Comparison of ENCODE assay signal across 8 cellular contexts in genomic region chr3:185823280-185824044, GRCh38. TPM values are rescaled to one million over a fixed set of nuclear protein-coding genes. Genes with fewer than 3 reads are reported as not detected.
DNase-seq lines count a peak whose midpoint lies in the region; ATAC-seq, FAIRE-seq and TF ChIP-seq lines count a peak whose summit lies in the region.

No MANE protein-coding gene starts in this region.

- no peaks in the 10 kb centered on the region for H3K9me3 Mint-ChIP-seq in activated CD4-positive, alpha-beta T cell treated with anti-CD3 and anti-CD28 coated beads for 36 hours (ENCODE audit: low read depth)

- H4K20me1 ChIP-seq in mammary epithelial cell (ENCODE audit: insufficient read depth, low read length) (no peaks in the 10 kb centered on the region), keratinocyte (ENCODE audit: control insufficient read depth, extremely low read depth, insufficient read depth, low read length) (no peaks in the 10 kb centered on the region)

- dilution Hi-C loops in mammary epithelial cell (cut with HindIII; ENCODE audit: low sequenced_read_pairs): loop anchor here (5.0 kb wide), 1 partner anchor 76 kb away; no protein-coding TSS in a partner anchor
- dilution Hi-C loops in keratinocyte (cut with MboI; ENCODE audit: extremely low pct_ligation_motif_present, low sequenced_read_pairs): loop anchor here (5.0 kb wide), 1 partner anchor 76 kb away; no protein-coding TSS in a partner anchor

- peaks cover 13% of the 10 kb centered on the region for H3K4me1 ChIP-seq in mammary epithelial cell (ENCODE audit: insufficient read depth, low read length)
- peaks cover 13% of the 10 kb centered on the region for H3K4me1 ChIP-seq in keratinocyte (ENCODE audit: control insufficient read depth, extremely low read depth, insufficient read depth, low read length)

- peaks cover 56% of the 10 kb centered on the region for H3K27me3 Mint-ChIP-seq in activated CD4-positive, alpha-beta T cell treated with anti-CD3 and anti-CD28 coated beads for 36 hours

- peak overlapping the region; percentile 89 to 96 (median 90) for H3K4me3 ChIP-seq in mammary epithelial cell (replicated peaks in 1 of 3; ENCODE audit: insufficient read depth in 1 of 3, low read depth in 2 of 3, low read length in 3 of 3)
- H3K4me3 ChIP-seq in keratinocyte (ENCODE audit: control insufficient read depth in 2 of 3, extremely low read depth in 1 of 3, insufficient read depth in 2 of 3, low read depth in 1 of 3, low read length in 3 of 3): peak overlapping the region; percentile 84 to 96 (median 85)

- ATAC-seq in activated CD4-positive, alpha-beta T cell treated with anti-CD3 and anti-CD28 coated beads for 36 hours: peak; percentile 24

- H2AFZ ChIP-seq in mammary epithelial cell (ENCODE audit: low read depth, low read length) (no peak overlapping the region), keratinocyte (ENCODE audit: control insufficient read depth, low read length) (no peak overlapping the region)

- DNase-seq in activated CD4-positive, alpha-beta T cell treated with anti-CD3 and anti-CD28 coated beads for 36 hours: peak; percentile 56
- no peak for DNase-seq in activated CD4-positive, alpha-beta T cell treated with anti-CD3 and anti-CD28 coated beads, Interleukin-2, amount 50 U/mL, for 1 hour
- peak; percentile 65 for DNase-seq in RPMI8226
- peak; percentile 44 for DNase-seq in mammary epithelial cell
- DNase-seq in keratinocyte (ENCODE audit: low read depth, low spot score): no peak
- peak; percentile 8 for DNase-seq in stimulated activated CD8-positive, alpha-beta memory T cell treated with anti-CD3 and anti-CD28 coated beads, Interleukin-12 subunit alpha, Interleukin-12 subunit beta, amount 100 ng/mL, for 4 hours (ENCODE audit: low read depth)
- DNase-seq in MV-4-11 (lab: John Stamatoyannopoulos, UW): no peak
- no peak for DNase-seq in NCI-H187 treated with DMSO at 0.1 percent for 48 hours (lab: John Stamatoyannopoulos, UW)

- no peaks in the 10 kb centered on the region for H3K36me3 Mint-ChIP-seq in activated CD4-positive, alpha-beta T cell treated with anti-CD3 and anti-CD28 coated beads for 36 hours (ENCODE audit: low read depth)

- H3K4me2 ChIP-seq in mammary epithelial cell (ENCODE audit: insufficient read depth, low read depth, low read length): peak overlapping the region; percentile 90
- peak overlapping the region; percentile 93 for H3K4me2 ChIP-seq in keratinocyte (ENCODE audit: control insufficient read depth, extremely low read depth, insufficient read depth, low read depth, low read length)

- CTCF ChIA-PET in activated CD4-positive, alpha-beta T cell treated with anti-CD3 and anti-CD28 coated beads for 36 hours (lab: Charles Lee): interaction anchor here (0.6 to 0.7 kb wide), 2 partner anchors 645 to 967 kb away, joined by 4 to 6 read pairs; no protein-coding TSS in a partner anchor
- CTCF ChIA-PET in mammary epithelial cell (lab: Charles Lee; ENCODE audit: low non-redundant PET): no interaction called here

- TF ChIP-seq CTCF in mammary epithelial cell (conservative IDR thresholded peaks at IDR 0.05 in 1 of 2, IDR thresholded peaks at IDR 0.05 in 1 of 2; ENCODE audit: extremely low read depth in 1 of 2, insufficient read depth in 1 of 2, low read depth in 1 of 2, low read length in 2 of 2): no peak
- TF ChIP-seq CTCF in keratinocyte (optimal IDR thresholded peaks at IDR 0.05 in 1 of 3, IDR thresholded peaks at IDR 0.05 in 1 of 3, conservative IDR thresholded peaks at IDR 0.05 in 1 of 3; ENCODE audit: extremely low read depth in 1 of 3, insufficient read depth in 2 of 3, low read length in 3 of 3): no peak

- H3K9me3 ChIP-seq in mammary epithelial cell (replicated peaks; ENCODE audit: insufficient read depth, low read length) (no peaks in the 10 kb centered on the region), keratinocyte (ENCODE audit: control insufficient read depth, low read depth, low read length) (no peaks in the 10 kb centered on the region)

- H3K36me3 ChIP-seq in mammary epithelial cell (ENCODE audit: insufficient read depth, low read length): peaks cover 8% of the 10 kb centered on the region
- H3K36me3 ChIP-seq in keratinocyte (ENCODE audit: control insufficient read depth in 2 of 2, extremely low read depth in 1 of 2, insufficient read depth in 2 of 2, low read length in 2 of 2): peaks cover 0 to 7% of the 10 kb centered on the region in 2 experiments

- no peaks in the 10 kb centered on the region for H3K9me1 ChIP-seq in keratinocyte (ENCODE audit: control insufficient read depth, extremely low read depth, insufficient read depth, low read length)

- H3K27ac Mint-ChIP-seq in activated CD4-positive, alpha-beta T cell treated with anti-CD3 and anti-CD28 coated beads for 36 hours: no peak overlapping the region

- 0% methylated on average over 17 of the region's 79 CpGs for WGBS in mammary epithelial cell (ENCODE audit: low coverage, missing lambda C conversion rate)

- H3K79me2 ChIP-seq in mammary epithelial cell (ENCODE audit: insufficient read depth, low read length) (peaks cover 88% of the 10 kb centered on the region), keratinocyte (ENCODE audit: control insufficient read depth, insufficient read depth, low read length) (peaks cover 83% of the 10 kb centered on the region)

- peak overlapping the region; percentile 89 for H3K27ac ChIP-seq in mammary epithelial cell (ENCODE audit: insufficient read depth, low read depth, low read length)
- peak overlapping the region; percentile 72 for H3K27ac ChIP-seq in keratinocyte (ENCODE audit: control insufficient read depth, insufficient read depth, low read length)

- peaks cover 8% of the 10 kb centered on the region for H3K4me1 Mint-ChIP-seq in activated CD4-positive, alpha-beta T cell treated with anti-CD3 and anti-CD28 coated beads for 36 hours

- H3K9ac ChIP-seq in mammary epithelial cell (ENCODE audit: insufficient read depth, low read length): peak overlapping the region; percentile 90
- H3K9ac ChIP-seq in keratinocyte (ENCODE audit: control insufficient read depth, extremely low read depth, insufficient read depth, low read length): peak overlapping the region; percentile 94

- FAIRE-seq in keratinocyte (lab: Jason Lieb, UNC): no peak

- H3K4me3 Mint-ChIP-seq in activated CD4-positive, alpha-beta T cell treated with anti-CD3 and anti-CD28 coated beads for 36 hours: peak overlapping the region; percentile 74

- POLR2A ChIA-PET in activated CD4-positive, alpha-beta T cell treated with anti-CD3 and anti-CD28 coated beads for 36 hours (lab: Charles Lee): interaction anchor here (0.6 to 1.3 kb wide), 2 partner anchors 90 to 343 kb away, joined by 3 read pairs; no protein-coding TSS in a partner anchor

- intact Hi-C loops in activated CD4-positive, alpha-beta T cell treated with anti-CD3 and anti-CD28 coated beads for 36 hours (cut with DNase I, micrococcal nuclease): no loop called here
- intact Hi-C loops in mammary epithelial cell (cut with micrococcal nuclease): loop anchor here (1.0 to 2.0 kb wide), 6 partner anchors 55 to 146 kb away; no protein-coding TSS in a partner anchor

- H3K27me3 ChIP-seq in mammary epithelial cell (ENCODE audit: insufficient read depth, low read length) (no peaks in the 10 kb centered on the region), keratinocyte (ENCODE audit: control insufficient read depth, extremely low read depth, insufficient read depth, low read length) (no peaks in the 10 kb centered on the region)

- BruUV-seq in mammary epithelial cell (replicated peaks; lab: Mats Ljungman, UMichigan): no TSS peak

- in situ Hi-C loops in mammary epithelial cell (cut with MboI; ENCODE audit: low sequenced_read_pairs in 2 of 2): no loop called here

RNA-seq across cellular contexts. Expression of gene IGF2BP2, which starts 1.4 kb away (rescaled TPM):
- total RNA-seq in activated CD4-positive, alpha-beta T cell treated with anti-CD3 and anti-CD28 coated beads for 36 hours: under 1 TPM; 0.54 to 0.55 TPM
- 100 to 1,000 TPM in 1 of 2 donors, 10 to 100 TPM in 1; 67.7 to 195 TPM for total RNA-seq in mammary epithelial cell
- polyA plus RNA-seq in mammary epithelial cell (6.1 TPM), keratinocyte (8.2 to 21.2 TPM (median 13.7 TPM) in 3 replicates)
- polyA minus RNA-seq in mammary epithelial cell (285 TPM), keratinocyte (11.0 to 80.3 TPM (median 54.5 TPM) in 3 replicates)
- polyA plus RNA-seq in keratinocyte (2011; ENCODE audit: low read depth): 220 TPM
- polyA plus RNA-seq in keratinocyte (2011; cell fraction: cytosol; rRNA removed): 14.8 and 22.0 TPM in 2 replicates
- polyA plus RNA-seq in keratinocyte (2011; cell fraction: nucleus; rRNA removed): 51.5 and 53.8 TPM in 2 replicates
- 49.7 and 116 TPM in 2 replicates for polyA plus RNA-seq in keratinocyte (2012; ENCODE audit: low replicate concordance)
- polyA minus RNA-seq in keratinocyte (2011; cell fraction: cytosol; rRNA and poly(A)+ RNA removed): 11.5 TPM
- polyA minus RNA-seq in keratinocyte (2011; cell fraction: nucleus; rRNA and poly(A)+ RNA removed): 37.9 and 101 TPM in 2 replicates

Comparison
In these comparisons a context has a peak if more than half of its experiments do, and no peak if none do; other contexts are left out.
1. DNase-seq: peak in activated CD4-positive, alpha-beta T cell treated with anti-CD3 and anti-CD28 coated beads for 36 hours (single experiment), RPMI8226 (single experiment), mammary epithelial cell (single experiment) and stimulated activated CD8-positive, alpha-beta memory T cell treated with anti-CD3 and anti-CD28 coated beads, Interleukin-12 subunit alpha, Interleukin-12 subunit beta, amount 100 ng/mL, for 4 hours (single experiment); none in activated CD4-positive, alpha-beta T cell treated with anti-CD3 and anti-CD28 coated beads, Interleukin-2, amount 50 U/mL, for 1 hour (single experiment), keratinocyte (single experiment), MV-4-11 (single experiment) and NCI-H187 treated with DMSO at 0.1 percent for 48 hours (single experiment).
2. RNA of gene IGF2BP2, which starts 1.4 kb away (total RNA-seq): 67.7 to 195 TPM in mammary epithelial cell; 0.54 to 0.55 TPM in activated CD4-positive, alpha-beta T cell treated with anti-CD3 and anti-CD28 coated beads for 36 hours; every median in the first group is over 10 times any median in the second.